ENCODE assay signal across 28 cellular contexts in the genomic region with DNA sequence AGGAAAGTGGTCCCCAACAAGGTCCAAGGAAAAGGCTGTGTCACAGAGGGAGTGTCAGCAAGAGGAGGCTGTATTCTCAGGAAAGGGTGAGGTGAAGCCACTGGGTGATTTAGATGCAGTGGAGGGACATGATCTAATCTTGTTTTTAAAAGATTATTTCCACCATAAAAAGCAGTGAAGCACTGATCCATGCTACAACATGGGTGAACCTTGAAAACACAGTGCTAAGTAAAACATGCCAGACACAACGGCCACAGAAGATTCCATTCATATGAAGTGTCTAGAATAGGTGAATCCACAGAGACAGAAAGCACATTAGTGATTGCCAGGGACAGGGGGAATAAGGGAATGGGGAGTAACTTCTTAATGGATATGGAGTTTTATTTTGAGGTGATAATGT. TPM values are rescaled to one million over a fixed set of nuclear protein-coding genes. Genes with fewer than 3 reads are reported as not detected.
DNase-seq lines count a peak whose midpoint lies in the region; ATAC-seq and TF ChIP-seq lines count a peak whose summit lies in the region.
"Had no signal": no experiment of that assay in that cellular context is flagged by ENCODE, and none has a peak within 500 bp of the region (broad histone marks: within the 10 kb centered on the region; RNA-seq: fewer than 3 reads in every experiment).

No MANE protein-coding gene starts in this region.

- H3K27me3 Mint-ChIP-seq in activated naive CD4-positive, alpha-beta T cell treated with anti-CD3 and anti-CD28 coated beads for 36 hours (ENCODE audit: low read depth): no peaks in the 10 kb centered on the region
- H3K27me3 Mint-ChIP-seq in type B pancreatic cell: no peaks in the 10 kb centered on the region
- H3K27me3 Mint-ChIP-seq: activated CD4-positive, alpha-beta T cell treated with anti-CD3 and anti-CD28 coated beads, Interleukin-2, amount 10 ng/mL, durations not matched to agents 24 days and 14 days; activated naive CD8-positive, alpha-beta T cell treated with anti-CD3 and anti-CD28 coated beads for 36 hours had no signal

- peaks cover 2% of the 10 kb centered on the region for H3K36me3 Mint-ChIP-seq in activated naive CD4-positive, alpha-beta T cell treated with anti-CD3 and anti-CD28 coated beads for 36 hours (ENCODE audit: low read depth)
- no peaks in the 10 kb centered on the region for H3K36me3 Mint-ChIP-seq in activated naive CD4-positive, alpha-beta T cell treated with anti-CD3 and anti-CD28 coated beads, Interleukin-2, amount 50 U/mL, for 72 hours
- peaks cover 5% of the 10 kb centered on the region for H3K36me3 Mint-ChIP-seq in type B pancreatic cell
- H3K36me3 Mint-ChIP-seq: activated naive CD8-positive, alpha-beta T cell treated with anti-CD3 and anti-CD28 coated beads for 36 hours had no signal

- H3K27me3 ChIP-seq in Panc1 (ENCODE audit: control insufficient read depth, insufficient read depth, low read length) (no peaks in the 10 kb centered on the region), heart right ventricle (no peaks in the 10 kb centered on the region), upper lobe of left lung (no peaks in the 10 kb centered on the region)
- H3K27me3 ChIP-seq: right atrium auricular region, stomach, tibial nerve had no signal

- no peak for TF ChIP-seq POLR2A in upper lobe of left lung (IDR thresholded peaks at IDR 0.05)

- peak overlapping the region; percentile 0 for H3K27ac Mint-ChIP-seq in activated naive CD4-positive, alpha-beta T cell treated with anti-CD3 and anti-CD28 coated beads for 36 hours
- H3K27ac Mint-ChIP-seq in activated naive CD4-positive, alpha-beta T cell treated with anti-CD3 and anti-CD28 coated beads, Interleukin-2, amount 50 U/mL, for 72 hours: no peak overlapping the region
- peak overlapping the region; percentile 5 for H3K27ac Mint-ChIP-seq in type B pancreatic cell
- H3K27ac Mint-ChIP-seq: activated CD4-positive, alpha-beta T cell treated with anti-CD3 and anti-CD28 coated beads, Interleukin-2, amount 10 ng/mL, durations not matched to agents 24 days and 14 days; activated naive CD8-positive, alpha-beta T cell treated with anti-CD3 and anti-CD28 coated beads for 36 hours; activated T-helper 1 cell treated with anti-CD3 and anti-CD28 coated beads, Interleukin-12 subunit alpha, Interleukin-12 subunit beta, Interleukin-2, Interleukin-4 antibody, amounts not matched to agents 30 ng/mL and 10 ng/mL and 1 ng/mL, durations not matched to agents 14 hours and 24 hours and 36 hours had no signal

- no peak for TF ChIP-seq EP300 in upper lobe of left lung (IDR thresholded peaks at IDR 0.05)

- H3K9me3 ChIP-seq in Panc1 (ENCODE audit: control insufficient read depth, insufficient read depth, low read depth, low read length) (no peaks in the 10 kb centered on the region), heart right ventricle (no peaks in the 10 kb centered on the region), upper lobe of left lung (no peaks in the 10 kb centered on the region)
- H3K9me3 ChIP-seq: BLaER1, right atrium auricular region, stomach, tibial nerve had no signal

- POLR2A ChIA-PET in Panc1 (lab: Charles Lee): interaction anchor here (0.7 kb wide), 1 partner anchor 73 kb away, joined by 3 read pairs; no protein-coding TSS in a partner anchor

- H3K4me3 ChIP-seq in Panc1 (ENCODE audit: low read depth in 2 of 2, low read length in 2 of 2): no peak overlapping the region
- no peak overlapping the region for H3K4me3 ChIP-seq in heart right ventricle
- H3K4me3 ChIP-seq in upper lobe of left lung: no peak overlapping the region
- H3K4me3 ChIP-seq: BLaER1, lung, right atrium auricular region, stomach, tibial nerve had no signal

- DNase-seq in activated naive CD4-positive, alpha-beta T cell treated with anti-CD3 and anti-CD28 coated beads for 36 hours: no peak
- no peak for DNase-seq in activated naive CD4-positive, alpha-beta T cell treated with anti-CD3 and anti-CD28 coated beads, Interleukin-2, amount 50 U/mL, for 72 hours (ENCODE audit: low spot score in 2 of 2)
- no peak for DNase-seq in Panc1 (ENCODE audit: low read depth, low spot score)
- DNase-seq in kidney glomerular epithelial cell (lab: John Stamatoyannopoulos, UW): peak; percentile 87
- no peak for DNase-seq in type B pancreatic cell (ENCODE audit: extremely low spot score, unreplicated experiment)
- no peak for DNase-seq in heart right ventricle
- no peak for DNase-seq in COR-L47 (lab: John Stamatoyannopoulos, UW)
- DNase-seq in upper lobe of left lung: no peak
- DNase-seq: activated CD4-positive, alpha-beta T cell treated with anti-CD3 and anti-CD28 coated beads, Interleukin-2, amount 10 ng/mL, durations not matched to agents 24 days and 14 days; activated naive CD8-positive, alpha-beta T cell treated with anti-CD3 and anti-CD28 coated beads for 36 hours; Calu3; effector CD8-positive, alpha-beta T cell; H7; hypothalamus; islet precursor cell; NCI-H146; NCI-H2171 treated with DMSO at 0.1 percent for 48 hours; NCI-H69; occipital lobe; SHP77; stomach had no signal

- no peaks in the 10 kb centered on the region for H3K9me3 Mint-ChIP-seq in activated naive CD4-positive, alpha-beta T cell treated with anti-CD3 and anti-CD28 coated beads for 36 hours
- H3K9me3 Mint-ChIP-seq in activated naive CD4-positive, alpha-beta T cell treated with anti-CD3 and anti-CD28 coated beads, Interleukin-2, amount 50 U/mL, for 72 hours: no peaks in the 10 kb centered on the region
- H3K9me3 Mint-ChIP-seq in type B pancreatic cell: no peaks in the 10 kb centered on the region
- H3K9me3 Mint-ChIP-seq: activated CD4-positive, alpha-beta T cell treated with anti-CD3 and anti-CD28 coated beads, Interleukin-2, amount 10 ng/mL, durations not matched to agents 24 days and 14 days; activated naive CD8-positive, alpha-beta T cell treated with anti-CD3 and anti-CD28 coated beads for 36 hours; activated T-helper 1 cell treated with anti-CD3 and anti-CD28 coated beads, Interleukin-12 subunit alpha, Interleukin-12 subunit beta, Interleukin-2, Interleukin-4 antibody, amounts not matched to agents 30 ng/mL and 10 ng/mL and 1 ng/mL, durations not matched to agents 14 hours and 24 hours and 36 hours had no signal

- H3K27ac ChIP-seq in Panc1 (ENCODE audit: low read length) (peak overlapping the region; percentile 31; the same call in 1 of the 2 replicates), heart right ventricle (no peak overlapping the region), upper lobe of left lung (no peak overlapping the region)
- H3K27ac ChIP-seq: BLaER1, right atrium auricular region, stomach, tibial nerve had no signal

- ATAC-seq in activated naive CD4-positive, alpha-beta T cell treated with anti-CD3 and anti-CD28 coated beads, Interleukin-2, amount 50 U/mL, for 72 hours: no peak
- no peak for ATAC-seq in Panc1
- no peak for ATAC-seq in heart right ventricle
- ATAC-seq in upper lobe of left lung (ENCODE audit: low FRiP score in 2 of 2): no peak

- in situ Hi-C loops in Panc1 (cut with HindIII; ENCODE audit: low pct_unique_long_range_greater_than_20kb, low sequenced_read_pairs): no loop called here

- H3K36me3 ChIP-seq in Panc1 (ENCODE audit: control insufficient read depth, insufficient read depth, low read length): no peaks in the 10 kb centered on the region
- no peaks in the 10 kb centered on the region for H3K36me3 ChIP-seq in heart right ventricle
- no peaks in the 10 kb centered on the region for H3K36me3 ChIP-seq in upper lobe of left lung
- H3K36me3 ChIP-seq: BLaER1, right atrium auricular region, stomach, tibial nerve had no signal

- TF ChIP-seq CTCF in Panc1 (IDR thresholded peaks at IDR 0.05) (no peak), type B pancreatic cell (conservative IDR thresholded peaks at IDR 0.05) (no peak), heart right ventricle (IDR thresholded peaks at IDR 0.05) (no peak), upper lobe of left lung (IDR thresholded peaks at IDR 0.05) (no peak)

- no peak overlapping the region for H3K4me3 Mint-ChIP-seq in activated naive CD4-positive, alpha-beta T cell treated with anti-CD3 and anti-CD28 coated beads for 36 hours
- H3K4me3 Mint-ChIP-seq in type B pancreatic cell: no peak overlapping the region
- H3K4me3 Mint-ChIP-seq: activated CD4-positive, alpha-beta T cell treated with anti-CD3 and anti-CD28 coated beads, Interleukin-2, amount 10 ng/mL, durations not matched to agents 24 days and 14 days; activated naive CD8-positive, alpha-beta T cell treated with anti-CD3 and anti-CD28 coated beads for 36 hours; activated T-helper 1 cell treated with anti-CD3 and anti-CD28 coated beads, Interleukin-12 subunit alpha, Interleukin-12 subunit beta, Interleukin-2, Interleukin-4 antibody, amounts not matched to agents 30 ng/mL and 10 ng/mL and 1 ng/mL, durations not matched to agents 14 hours and 24 hours and 36 hours had no signal

- BruUV-seq in Panc1 (replicated peaks; lab: Mats Ljungman, UMichigan): no TSS peak

- CTCF ChIA-PET in activated naive CD4-positive, alpha-beta T cell treated with anti-CD3 and anti-CD28 coated beads for 36 hours (lab: Charles Lee): interaction anchor here (0.6 to 3.3 kb wide), 7 partner anchors 9 to 227 kb away, joined by 3 to 14 read pairs (median 3); a partner anchor contains a TSS
- CTCF ChIA-PET in Panc1 (lab: Charles Lee): no interaction called here

- intact Hi-C loops in activated naive CD4-positive, alpha-beta T cell treated with anti-CD3 and anti-CD28 coated beads for 36 hours (cut with micrococcal nuclease): loop anchor here (5.0 kb wide), 1 partner anchor 714 kb away; no protein-coding TSS in a partner anchor
- intact Hi-C loops in Panc1 (cut with micrococcal nuclease; ENCODE audit: unreplicated experiment): no loop called here
- intact Hi-C loops in heart right ventricle (cut with DNase I): loop anchor here (5.0 to 10.0 kb wide), 6 partner anchors 34 to 229 kb away; a partner anchor contains a TSS

- peaks cover 6% of the 10 kb centered on the region for H3K4me1 Mint-ChIP-seq in activated naive CD4-positive, alpha-beta T cell treated with anti-CD3 and anti-CD28 coated beads for 36 hours (ENCODE audit: low read depth)
- H3K4me1 Mint-ChIP-seq in type B pancreatic cell (ENCODE audit: unreplicated experiment): peaks cover 14% of the 10 kb centered on the region

- H3K4me1 ChIP-seq in Panc1 (ENCODE audit: control insufficient read depth, insufficient read depth, low read length) (peaks cover 24% of the 10 kb centered on the region), heart right ventricle (peaks cover 0 to 46% (median 12%) of the 10 kb centered on the region in 9 donors), upper lobe of left lung (peaks cover 9 to 13% (median 10%) of the 10 kb centered on the region in 4 donors)

- WGBS in heart right ventricle, 2 donors: 78 to 90% methylated on average over 1 of the region's 1 CpG
- 85 to 86% methylated on average over 1 of the region's 1 CpG for WGBS in upper lobe of left lung, 2 donors

RNA-seq across cellular contexts. Expression of a gene that starts 12.8 kb away (rescaled TPM):
- 10 to 100 TPM; 14.0 to 16.1 TPM for total RNA-seq in activated naive CD4-positive, alpha-beta T cell treated with anti-CD3 and anti-CD28 coated beads for 36 hours
- 10 to 100 TPM; 15.8 to 26.3 TPM for total RNA-seq in activated naive CD4-positive, alpha-beta T cell treated with anti-CD3 and anti-CD28 coated beads, Interleukin-2, amount 50 U/mL, for 72 hours
- total RNA-seq in Panc1 (2021; ENCODE audit: unreplicated experiment) (41.0 TPM), type B pancreatic cell (ENCODE audit: low replicate concordance) (19.0 and 21.7 TPM in 2 replicates), heart right ventricle (10 to 100 TPM; 11.9 to 20.8 (median 14.4) TPM), upper lobe of left lung (10 to 100 TPM; 11.5 to 25.2 (median 17.6) TPM)
- polyA plus RNA-seq in Panc1 (2012; ENCODE audit: insufficient read length): 45.7 TPM
- polyA plus RNA-seq in heart right ventricle: 1 to 10 TPM; 8.0 to 9.9 TPM

RNA-seq across cellular contexts. Expression of a gene that starts 13.0 kb away (rescaled TPM):
- total RNA-seq in activated naive CD4-positive, alpha-beta T cell treated with anti-CD3 and anti-CD28 coated beads for 36 hours: 100 to 1,000 TPM; 114 to 116 TPM
- 10 to 100 TPM; 77.3 to 96.2 TPM for total RNA-seq in activated naive CD4-positive, alpha-beta T cell treated with anti-CD3 and anti-CD28 coated beads, Interleukin-2, amount 50 U/mL, for 72 hours
- total RNA-seq in Panc1 (2021; ENCODE audit: unreplicated experiment) (101 TPM), type B pancreatic cell (ENCODE audit: low replicate concordance) (53.9 and 66.1 TPM in 2 replicates), heart right ventricle (10 to 100 TPM; 33.3 to 46.5 (median 37.5) TPM), upper lobe of left lung (10 to 100 TPM; 43.3 to 81.5 (median 58.9) TPM)
- polyA plus RNA-seq in Panc1 (2012; ENCODE audit: insufficient read length): 156 TPM
- 10 to 100 TPM; 16.5 to 52.7 TPM for polyA plus RNA-seq in heart right ventricle

RNA-seq across cellular contexts. Expression of a gene that starts 23.0 kb away (rescaled TPM):
- total RNA-seq in activated naive CD4-positive, alpha-beta T cell treated with anti-CD3 and anti-CD28 coated beads for 36 hours: 10 to 100 TPM; 47.3 to 49.2 TPM
- total RNA-seq in activated naive CD4-positive, alpha-beta T cell treated with anti-CD3 and anti-CD28 coated beads, Interleukin-2, amount 50 U/mL, for 72 hours: 100 to 1,000 TPM in 1 of 2 donors, 10 to 100 TPM in 1; 54.7 to 111 TPM
- total RNA-seq in Panc1 (2021; ENCODE audit: unreplicated experiment) (75.2 TPM), type B pancreatic cell (ENCODE audit: low replicate concordance) (55.6 and 103 TPM in 2 replicates), heart right ventricle (100 to 1,000 TPM in 8 of 10 donors, 10 to 100 TPM in 2; 81.9 to 163 (median 127) TPM), upper lobe of left lung (100 to 1,000 TPM in 1 of 6 donors, 10 to 100 TPM in 5; 36.6 to 193 (median 52.2) TPM)
- polyA plus RNA-seq in Panc1 (2012; ENCODE audit: insufficient read length): 94.6 TPM
- polyA plus RNA-seq in heart right ventricle: 100 to 1,000 TPM in 1 of 2 donors, 10 to 100 TPM in 1; 16.4 to 147 TPM

RNA-seq across cellular contexts. Expression of a gene that starts 48.8 kb away (rescaled TPM):
- 1 to 10 TPM in 1 of 2 experiments, under 1 TPM in 1; 0.57 to 1.3 TPM for total RNA-seq in activated naive CD4-positive, alpha-beta T cell treated with anti-CD3 and anti-CD28 coated beads for 36 hours
- total RNA-seq in activated naive CD4-positive, alpha-beta T cell treated with anti-CD3 and anti-CD28 coated beads, Interleukin-2, amount 50 U/mL, for 72 hours: under 1 TPM; 0.45 to 0.98 TPM
- total RNA-seq in Panc1 (2021; ENCODE audit: unreplicated experiment) (0.10 TPM), type B pancreatic cell (ENCODE audit: low replicate concordance) (0.27 and 0.81 TPM in 2 replicates), heart right ventricle (not detected), upper lobe of left lung (10 to 100 TPM in 3 of 6 donors, 1 to 10 TPM in 2, under 1 TPM in 1; 0.97 to 34.1 (median 15.4) TPM)
- polyA plus RNA-seq in Panc1 (2012; ENCODE audit: insufficient read length): not detected
- polyA plus RNA-seq in heart right ventricle: under 1 TPM in 1 of 2 donors, not detected in 1; 0.10 TPM
- total RNA-seq: activated CD4-positive, alpha-beta T cell treated with anti-CD3 and anti-CD28 coated beads, Interleukin-2, amount 10 ng/mL, durations not matched to agents 24 days and 14 days; frontal cortex; G401; H7; right atrium auricular region; tibial nerve had no signal

Comparison
In these comparisons a context has a peak if more than half of its experiments do, and no peak if none do; other contexts are left out.
1. H3K27ac Mint-ChIP-seq: peak in activated naive CD4-positive, alpha-beta T cell treated with anti-CD3 and anti-CD28 coated beads for 36 hours (single experiment) and type B pancreatic cell (single experiment); none in activated naive CD4-positive, alpha-beta T cell treated with anti-CD3 and anti-CD28 coated beads, Interleukin-2, amount 50 U/mL, for 72 hours (0 of 2).